ENCODE assay signal across 1 cellular context in the genomic region with DNA sequence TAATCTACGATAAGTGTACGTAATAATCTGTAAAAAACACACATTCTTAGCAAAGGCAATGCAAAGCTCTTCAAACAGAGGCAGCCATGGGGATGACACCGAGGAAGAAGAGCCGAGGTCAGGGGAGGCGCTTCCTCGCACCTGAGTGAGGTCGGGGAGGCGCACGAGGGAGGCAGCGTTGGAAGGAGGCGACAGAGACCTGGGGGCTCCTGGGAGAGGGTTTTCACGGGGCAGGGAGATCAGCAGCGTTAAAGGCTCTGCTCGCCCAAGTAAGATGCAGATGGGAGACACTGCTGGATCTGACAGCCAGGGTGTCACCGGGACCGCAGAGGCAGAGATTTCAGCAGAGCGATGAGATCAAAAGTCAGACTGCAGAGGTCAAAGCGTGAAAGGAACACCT.
TF ChIP-seq lines count a peak whose summit lies in the region.

No MANE protein-coding gene starts in this region.

TF ChIP-seq in H1, 55 proteins besides CTCF, POLR2A, EP300 and RAD21:
- TF ChIP-seq FOSL1 (IDR thresholded peaks at IDR 0.05; ENCODE audit: insufficient read depth, low read depth, low read length) (no peak), GTF2F1 (IDR thresholded peaks at IDR 0.05; ENCODE audit: borderline replicate concordance, low read depth, low read length) (no peak)
